ENCODE assay signal across 9 cellular contexts in the genomic region with DNA sequence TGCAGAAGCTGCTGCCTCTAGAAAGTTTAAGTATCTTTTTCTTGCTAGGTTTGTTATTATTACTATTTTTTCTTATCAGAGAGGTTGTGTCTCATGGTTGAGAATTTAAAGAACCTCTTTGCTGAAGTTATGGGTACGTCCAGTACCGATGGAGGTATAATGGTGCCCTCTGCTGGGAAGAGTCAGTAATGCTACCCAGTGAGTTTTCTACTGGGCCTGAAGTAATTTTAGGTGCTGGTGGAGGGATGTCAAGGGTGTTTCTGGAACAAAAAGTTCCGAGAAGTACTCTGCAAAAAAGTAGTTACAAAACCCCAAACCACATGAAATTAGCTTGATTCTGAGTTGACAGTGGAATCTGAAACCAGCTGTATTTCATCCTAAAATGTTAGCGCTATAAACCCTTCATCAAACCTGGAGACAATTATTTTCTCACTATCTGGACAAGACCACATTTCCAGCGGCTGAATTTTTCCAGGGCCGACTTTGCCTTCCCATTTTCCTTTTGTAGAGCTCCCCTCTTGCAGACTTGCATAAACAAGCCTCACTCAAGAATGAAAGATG.
A peak's percentile ranks its signal among the peaks of the same experiment; 100 is the strongest.
DNase-seq lines count a peak whose midpoint lies in the region; ATAC-seq and TF ChIP-seq lines count a peak whose summit lies in the region.
"Had no signal": no experiment of that assay in that cellular context is flagged by ENCODE, and none has a peak within 500 bp of the region (broad histone marks: within the 10 kb centered on the region; RNA-seq: fewer than 3 reads in every experiment).

No MANE protein-coding gene starts in this region.

- no peak overlapping the region for H3K27ac Mint-ChIP-seq in activated CD8-positive, alpha-beta T cell treated with anti-CD3 and anti-CD28 coated beads, Interleukin-2, amount 10 ng/mL, durations not matched to agents 7 days and 5 days

- no peak for TF ChIP-seq POLR2A in ovary (IDR thresholded peaks at IDR 0.05)

- no peaks in the 10 kb centered on the region for H3K27me3 Mint-ChIP-seq in activated CD8-positive, alpha-beta T cell treated with anti-CD3 and anti-CD28 coated beads, Interleukin-2, amount 10 ng/mL, durations not matched to agents 7 days and 5 days (ENCODE audit: low read depth)
- H3K27me3 Mint-ChIP-seq: central memory CD8-positive, alpha-beta T cell had no signal

- no peaks in the 10 kb centered on the region for H3K27me3 ChIP-seq in ovary
- H3K27me3 ChIP-seq in effector memory CD4-positive, alpha-beta T cell (replicated peaks; ENCODE audit: control insufficient read depth, insufficient read depth, low read length, poor library complexity, severe bottlenecking), result no peaks in the 10 kb centered on the region

- intact Hi-C loops in ovary (cut with DNase I), result loop anchor here in 3 of 4 donors (10.0 kb wide), 2 partner anchors 528 to 538 kb away; no protein-coding TSS in a partner anchor

- no peak for TF ChIP-seq EP300 in ovary (IDR thresholded peaks at IDR 0.05)

- no peaks in the 10 kb centered on the region for H3K4me1 Mint-ChIP-seq in activated CD8-positive, alpha-beta T cell treated with anti-CD3 and anti-CD28 coated beads, Interleukin-2, amount 10 ng/mL, durations not matched to agents 7 days and 5 days (ENCODE audit: low read depth)
- H3K4me1 Mint-ChIP-seq: central memory CD8-positive, alpha-beta T cell had no signal

- TF ChIP-seq CTCF in fibroblast of villous mesenchyme (IDR thresholded peaks at IDR 0.05; ENCODE audit: insufficient read depth, low read depth, low read length) (peak; percentile 66), ovary (IDR thresholded peaks at IDR 0.05) (peak; percentile 35 to 54 (median 51))

- H3K4me3 ChIP-seq in fibroblast of villous mesenchyme (ENCODE audit: low read depth, low read length) (no peak overlapping the region), ovary (no peak overlapping the region)
- H3K4me3 ChIP-seq in effector memory CD4-positive, alpha-beta T cell (ENCODE audit: insufficient read depth, low read depth, low read length, poor library complexity, severe bottlenecking), result no peak overlapping the region

- H3K4me1 ChIP-seq in ovary (ENCODE audit: insufficient read depth), result no peaks in the 10 kb centered on the region
- no peaks in the 10 kb centered on the region for H3K4me1 ChIP-seq in effector memory CD4-positive, alpha-beta T cell (ENCODE audit: control insufficient read depth, insufficient read depth, low read length, poor library complexity, severe bottlenecking)

- no peak overlapping the region for H3K4me3 Mint-ChIP-seq in activated CD8-positive, alpha-beta T cell treated with anti-CD3 and anti-CD28 coated beads, Interleukin-2, amount 10 ng/mL, durations not matched to agents 7 days and 5 days
- H3K4me3 Mint-ChIP-seq: central memory CD8-positive, alpha-beta T cell had no signal

- H3K36me3 Mint-ChIP-seq in activated CD8-positive, alpha-beta T cell treated with anti-CD3 and anti-CD28 coated beads, Interleukin-2, amount 10 ng/mL, durations not matched to agents 7 days and 5 days (ENCODE audit: low read depth), result no peaks in the 10 kb centered on the region

- CTCF ChIA-PET in activated CD8-positive, alpha-beta T cell treated with anti-CD3 and anti-CD28 coated beads, Interleukin-2, amount 10 ng/mL, durations not matched to agents 7 days and 5 days (lab: Charles Lee), result interaction anchor here (3.2 kb wide), 1 partner anchor 533 kb away, joined by 26 read pairs; no protein-coding TSS in a partner anchor

- H3K27ac ChIP-seq in ovary, result no peak overlapping the region
- H3K27ac ChIP-seq in effector memory CD4-positive, alpha-beta T cell (ENCODE audit: insufficient read depth, low read length, poor library complexity, severe bottlenecking), result no peak overlapping the region

- DNase-seq in NCI-H345 (lab: John Stamatoyannopoulos, UW) (peak; percentile 53), NCI-H345 treated with DMSO at 0.1 percent for 48 hours (lab: John Stamatoyannopoulos, UW; ENCODE audit: unreplicated experiment) (no peak), NCI-H1694 (lab: John Stamatoyannopoulos, UW) (peak; percentile 0), fibroblast of villous mesenchyme (ENCODE audit: low read depth) (peak; percentile 56), ovary (peak in 4 of 5 donors; percentile 32 to 75 (median 50))
- peak; percentile 35 for DNase-seq in activated CD8-positive, alpha-beta T cell treated with anti-CD3 and anti-CD28 coated beads, Interleukin-2, amount 10 ng/mL, durations not matched to agents 7 days and 5 days
- DNase-seq in effector memory CD4-positive, alpha-beta T cell, result no peak

- WGBS in ovary, 3 donors, result 16 to 17% (median 17%) methylated on average over 6 of the region's 6 CpGs

- H3K36me3 ChIP-seq in ovary, result no peaks in the 10 kb centered on the region
- no peaks in the 10 kb centered on the region for H3K36me3 ChIP-seq in effector memory CD4-positive, alpha-beta T cell (ENCODE audit: control insufficient read depth, insufficient read depth, low read length)

- no peaks in the 10 kb centered on the region for H3K9me3 Mint-ChIP-seq in activated CD8-positive, alpha-beta T cell treated with anti-CD3 and anti-CD28 coated beads, Interleukin-2, amount 10 ng/mL, durations not matched to agents 7 days and 5 days (ENCODE audit: insufficient read depth)
- H3K9me3 Mint-ChIP-seq: central memory CD8-positive, alpha-beta T cell had no signal

- POLR2A ChIA-PET in activated CD8-positive, alpha-beta T cell treated with anti-CD3 and anti-CD28 coated beads, Interleukin-2, amount 10 ng/mL, durations not matched to agents 7 days and 5 days (lab: Charles Lee), result no interaction called here

- H3K9me3 ChIP-seq in ovary, result no peaks in the 10 kb centered on the region
- no peaks in the 10 kb centered on the region for H3K9me3 ChIP-seq in effector memory CD4-positive, alpha-beta T cell (ENCODE audit: control insufficient read depth, low read length)

- ATAC-seq in GM21576 (IDR thresholded peaks at IDR 0.05; ENCODE audit: unreplicated experiment), result peak; percentile 75
- no peak for ATAC-seq in activated CD8-positive, alpha-beta T cell treated with anti-CD3 and anti-CD28 coated beads, Interleukin-2, amount 10 ng/mL, durations not matched to agents 7 days and 5 days

Comparison
In these comparisons a context has a peak if more than half of its experiments do, and no peak if none do; other contexts are left out.
1. DNase-seq: peak in NCI-H345 (single experiment), NCI-H1694 (single experiment), activated CD8-positive, alpha-beta T cell treated with anti-CD3 and anti-CD28 coated beads, Interleukin-2, amount 10 ng/mL, durations not matched to agents 7 days and 5 days (single experiment), fibroblast of villous mesenchyme (single experiment) and ovary (4 of 5); none in NCI-H345 treated with DMSO at 0.1 percent for 48 hours (single experiment) and effector memory CD4-positive, alpha-beta T cell (0 of 3).